In genomic region chr20:6108330-6108729, GRCh38 we compare ENCODE assay signal across 23 cellular contexts. TPM values are rescaled to one million over a fixed set of nuclear protein-coding genes. Genes with fewer than 3 reads are reported as not detected.
DNase-seq lines count a peak whose midpoint lies in the region; ATAC-seq and TF ChIP-seq lines count a peak whose summit lies in the region.
"Had no signal": no experiment of that assay in that cellular context is flagged by ENCODE, and none has a peak within 500 bp of the region (broad histone marks: within the 10 kb centered on the region; RNA-seq: fewer than 3 reads in every experiment).

No MANE protein-coding gene starts in this region.

- POLR2A ChIA-PET in HCT116 (lab: Charles Lee): no interaction called here

- TF ChIP-seq POLR2A in HCT116 (IDR thresholded peaks at IDR 0.05; ENCODE audit: borderline replicate concordance, extremely low read depth, insufficient read depth, insufficient read length): no peak

- 65 to 80% methylated on average over 3 of the region's 3 CpGs for WGBS in endodermal cell (ENCODE audit: insufficient coverage in 1 of 2, insufficient read length in 1 of 2), 2 experiments

- H3K4me3 ChIP-seq in GM23338 (no peak overlapping the region), HCT116 (replicated peaks in 1 of 2; ENCODE audit: low read depth in 1 of 2, low read length in 2 of 2) (no peak overlapping the region), endodermal cell (ENCODE audit: low read length) (no peak overlapping the region)
- H3K4me3 ChIP-seq: A549; BLaER1 treated with 17β-estradiol and CSF1 and Interleukin-3, amounts not matched to agents 10 nM and 100 nM had no signal

- H2AFZ ChIP-seq in GM23338 (no peak overlapping the region), HCT116 (ENCODE audit: low read depth, low read length, poor library complexity, severe bottlenecking) (no peak overlapping the region)

- H3F3A ChIP-seq in GM23338 (replicated peaks; ENCODE audit: low read depth): no peaks in the 10 kb centered on the region

- H3K27me3 ChIP-seq in GM23338 (ENCODE audit: insufficient read depth): no peaks in the 10 kb centered on the region
- H3K27me3 ChIP-seq in HCT116 (ENCODE audit: insufficient read depth, low read length): no peaks in the 10 kb centered on the region
- H3K27me3 ChIP-seq in endodermal cell (ENCODE audit: control insufficient read depth, insufficient read depth, low read length, poor library complexity, severe bottlenecking): no peaks in the 10 kb centered on the region
- H3K27me3 ChIP-seq: BE2C had no signal

- H3K4me1 ChIP-seq in GM23338 (ENCODE audit: insufficient read depth) (no peaks in the 10 kb centered on the region), HCT116 (ENCODE audit: control insufficient read depth in 1 of 2, insufficient read depth in 2 of 2, low read length in 2 of 2) (peaks cover 5 to 14% of the 10 kb centered on the region in 2 experiments; a peak in 3 of 4 replicates), endodermal cell (ENCODE audit: control insufficient read depth, insufficient read depth, low read length) (no peaks in the 10 kb centered on the region)
- H3K4me1 ChIP-seq: A549, BE2C had no signal

- no peak overlapping the region for H3K4me3 Mint-ChIP-seq in GM23338
- H3K4me3 Mint-ChIP-seq in endodermal cell: no peak overlapping the region
- H3K4me3 Mint-ChIP-seq: CD14-positive monocyte; CD4-positive, alpha-beta T cell; CD8-positive, alpha-beta memory T cell; HFFc6 had no signal

- H3K27me3 Mint-ChIP-seq in GM23338 (ENCODE audit: insufficient read depth, low read depth, poor library complexity): peaks cover 5% of the 10 kb centered on the region
- no peaks in the 10 kb centered on the region for H3K27me3 Mint-ChIP-seq in endodermal cell (ENCODE audit: insufficient read depth)

- H3K36me3 Mint-ChIP-seq in GM23338 (ENCODE audit: low read depth) (peaks cover 46% of the 10 kb centered on the region), endodermal cell (ENCODE audit: low read depth) (peaks cover 21% of the 10 kb centered on the region)
- H3K36me3 Mint-ChIP-seq: CD14-positive monocyte; CD8-positive, alpha-beta memory T cell had no signal

- no TSS peak for BruUV-seq in HCT116 (replicated peaks; lab: Mats Ljungman, UMichigan)

- H3K9ac ChIP-seq in HCT116 (ENCODE audit: low read length) (no peak overlapping the region), endodermal cell (ENCODE audit: extremely low read depth, low read length, poor library complexity, severe bottlenecking) (no peak overlapping the region)
- H3K9ac ChIP-seq: BLaER1 treated with 17β-estradiol and CSF1 and Interleukin-3, amounts not matched to agents 10 nM and 100 nM had no signal

- H3K79me2 ChIP-seq in GM23338 (replicated peaks; ENCODE audit: insufficient read depth) (no peaks in the 10 kb centered on the region), HCT116 (ENCODE audit: insufficient read depth, low read length) (no peaks in the 10 kb centered on the region)

- no peaks in the 10 kb centered on the region for H4K20me1 ChIP-seq in GM23338 (replicated peaks; ENCODE audit: insufficient read depth)
- no peaks in the 10 kb centered on the region for H4K20me1 ChIP-seq in HCT116 (ENCODE audit: insufficient read depth)
- H4K20me1 ChIP-seq: BLaER1 treated with 17β-estradiol and CSF1 and Interleukin-3, amounts not matched to agents 10 nM and 100 nM had no signal

- H3K9me2 ChIP-seq in GM23338 (ENCODE audit: insufficient read depth): no peaks in the 10 kb centered on the region
- no peaks in the 10 kb centered on the region for H3K9me2 ChIP-seq in HCT116 (ENCODE audit: insufficient read depth)

- H3K9me3 Mint-ChIP-seq in GM23338: peaks cover 10% of the 10 kb centered on the region
- peaks cover 7% of the 10 kb centered on the region for H3K9me3 Mint-ChIP-seq in endodermal cell

- no peak overlapping the region for H3K4me2 ChIP-seq in GM23338
- peak overlapping the region; percentile 3; the same call in 1 of the 2 replicates for H3K4me2 ChIP-seq in HCT116 (ENCODE audit: low read length)
- H3K4me2 ChIP-seq: A549; BLaER1 treated with 17β-estradiol and CSF1 and Interleukin-3, amounts not matched to agents 10 nM and 100 nM had no signal

- TF ChIP-seq RAD21 in HCT116 (IDR thresholded peaks at IDR 0.05; ENCODE audit: low read depth): no peak

- H3K27ac Mint-ChIP-seq in GM23338: no peak overlapping the region
- no peak overlapping the region for H3K27ac Mint-ChIP-seq in endodermal cell
- H3K27ac Mint-ChIP-seq: CD14-positive monocyte; CD4-positive, alpha-beta T cell; CD8-positive, alpha-beta memory T cell; HFFc6 had no signal

- H3K4me1 Mint-ChIP-seq in GM23338: peaks cover 6% of the 10 kb centered on the region; the same call in 2 of the 3 replicates
- H3K4me1 Mint-ChIP-seq in endodermal cell: no peaks in the 10 kb centered on the region
- H3K4me1 Mint-ChIP-seq: CD14-positive monocyte; CD8-positive, alpha-beta memory T cell had no signal

- intact Hi-C loops in HCT116 (cut with micrococcal nuclease): no loop called here

- DNase-seq in GM23338 (ENCODE audit: low spot score) (peak; percentile 17), HCT116 (ENCODE audit: low read depth, low spot score) (no peak), endodermal cell (peak; percentile 76), kidney tubule cell (ENCODE audit: low spot score) (peak; percentile 47), NCI-H2227 (lab: John Stamatoyannopoulos, UW; ENCODE audit: unreplicated experiment) (no peak)
- DNase-seq in stimulated activated naive CD4-positive, alpha-beta T cell treated with Interleukin-2 at 50 U/mL for 16 hours (lab: John Stamatoyannopoulos, UW): no peak
- DNase-seq: 8988T; ACHN; AML-193; BE2C; Calu3; CD4-positive, alpha-beta T cell; CD8-positive, alpha-beta memory T cell; DMS53; DMS79 treated with DMSO at 0.1 percent for 48 hours; H7; HFFc6 had no signal

- RAD21 ChIA-PET in HCT116 (lab: Charles Lee; ENCODE audit: low non-redundant PET in 1 of 2, low total read pairs in 2 of 2, uncharacterized antibody in 2 of 2, unreplicated experiment in 2 of 2): no interaction called here

- CTCF ChIA-PET in HCT116 (lab: Charles Lee): no interaction called here

- no peak overlapping the region for H3K27ac ChIP-seq in GM23338 (ENCODE audit: low read depth)
- H3K27ac ChIP-seq in HCT116 (ENCODE audit: low read depth, low read length): peak overlapping the region; percentile 18; the same call in 1 of the 2 replicates
- no peak overlapping the region for H3K27ac ChIP-seq in endodermal cell (ENCODE audit: low read depth, low read length)
- H3K27ac ChIP-seq: A549; BLaER1 treated with 17β-estradiol and CSF1 and Interleukin-3, amounts not matched to agents 10 nM and 100 nM had no signal

- H3K36me3 ChIP-seq in GM23338 (ENCODE audit: insufficient read depth): peaks cover 21% of the 10 kb centered on the region
- peaks cover 28 to 51% of the 10 kb centered on the region in 2 experiments for H3K36me3 ChIP-seq in HCT116 (ENCODE audit: control insufficient read depth in 1 of 2, insufficient read depth in 2 of 2, low read length in 2 of 2)
- no peaks in the 10 kb centered on the region for H3K36me3 ChIP-seq in endodermal cell (ENCODE audit: control insufficient read depth, insufficient read depth, low read length)
- H3K36me3 ChIP-seq: BE2C had no signal

- TF ChIP-seq CTCF in GM23338 (conservative IDR thresholded peaks at IDR 0.05; ENCODE audit: low read depth in 2 of 2) (no peak), HCT116 (IDR thresholded peaks at IDR 0.05 in 2 of 3, conservative IDR thresholded peaks at IDR 0.05 in 1 of 3; ENCODE audit: borderline replicate concordance in 1 of 3, insufficient read depth in 1 of 3, low read depth in 2 of 3, low read length in 2 of 3) (no peak), endodermal cell (conservative IDR thresholded peaks at IDR 0.05) (no peak)

- H3K9me3 ChIP-seq in HCT116 (ENCODE audit: control insufficient read depth in 1 of 2, insufficient read depth in 1 of 2, low read depth in 1 of 2, low read length in 2 of 2): no peaks in the 10 kb centered on the region; a peak in 1 of 4 replicates
- peaks cover 6% of the 10 kb centered on the region for H3K9me3 ChIP-seq in endodermal cell (ENCODE audit: control insufficient read depth, low read length)
- H3K9me3 ChIP-seq: BE2C had no signal

- ATAC-seq in GM23338: peak; percentile 26; the same call in 1 of the 3 replicates
- ATAC-seq in HCT116: peak; percentile 74
- no peak for ATAC-seq in HG03196 (IDR thresholded peaks at IDR 0.05; ENCODE audit: unreplicated experiment)
- no peak for ATAC-seq in HG03442 (IDR thresholded peaks at IDR 0.05; ENCODE audit: unreplicated experiment)
- ATAC-seq: A549 had no signal

TF ChIP-seq in GM23338, 12 proteins besides CTCF, POLR2A, EP300 and RAD21 (continues in another document):
- no peak for TF ChIP-seq JUNB (IDR thresholded peaks at IDR 0.05; ENCODE audit: unreplicated experiment)

TF ChIP-seq in HCT116, 20 proteins besides CTCF, POLR2A, EP300 and RAD21:
- TF ChIP-seq SP1 (IDR thresholded peaks at IDR 0.05; ENCODE audit: low read depth) (no peak), EZH2phosphoT487 (IDR thresholded peaks at IDR 0.05; ENCODE audit: borderline replicate concordance) (no peak), TCF7L2 (IDR thresholded peaks at IDR 0.05; ENCODE audit: borderline replicate concordance, extremely low read depth, insufficient read depth, insufficient read length) (no peak), YY1 (IDR thresholded peaks at IDR 0.05; ENCODE audit: extremely low read depth, insufficient replicate concordance, low read depth, low read length) (no peak)

RNA-seq across cellular contexts. Expression of gene FERMT1, which starts 14.5 kb away (rescaled TPM):
- 15.8 and 18.3 TPM in 2 replicates for total RNA-seq in GM23338 (2014; rRNA removed; shearing (Covaris generic))
- 16.2 and 17.9 TPM in 2 replicates for polyA plus RNA-seq in GM23338 (2016; fragmentation: Nextera tagmentation; extraction: Ambion mirVana)
- 34.9 TPM for total RNA-seq in HCT116 (2021; ENCODE audit: unreplicated experiment)
- polyA plus RNA-seq in HCT116 (2012): 17.0 and 25.4 TPM in 2 replicates
- 1 to 10 TPM; 3.5 to 4.1 TPM for total RNA-seq in endodermal cell
- polyA plus RNA-seq in endodermal cell (2013, experiment 1 of 2): 0.93 TPM
- 1.0 TPM for polyA plus RNA-seq in endodermal cell (2013, experiment 2 of 2)
- total RNA-seq: CD4-positive, alpha-beta T cell; G401 had no signal
- polyA plus RNA-seq: CD14-positive monocyte; CD8-positive, alpha-beta memory T cell had no signal

RNA-seq across cellular contexts. Expression of gene LRRN4, which starts 54.5 kb away (rescaled TPM):
- total RNA-seq in GM23338 (2014; rRNA removed; shearing (Covaris generic)): 0.70 and 2.2 TPM in 2 replicates
- 0.21 and 0.63 TPM in 2 replicates for polyA plus RNA-seq in GM23338 (2016; fragmentation: Nextera tagmentation; extraction: Ambion mirVana)
- total RNA-seq in HCT116 (2021; ENCODE audit: unreplicated experiment) (0.10 TPM), endodermal cell (1 to 10 TPM; 1.6 to 7.6 TPM)
- polyA plus RNA-seq in HCT116 (2012): 0.17 and 0.24 TPM in 2 replicates
- polyA plus RNA-seq in endodermal cell (2013, experiment 1 of 2): 2.3 TPM
- polyA plus RNA-seq in endodermal cell (2013, experiment 2 of 2): 2.7 TPM
- total RNA-seq: CD8-positive, alpha-beta memory T cell; G401 had no signal
- polyA plus RNA-seq: A549; CD14-positive monocyte; CD8-positive, alpha-beta memory T cell had no signal

Comparison
In these comparisons a context has a peak if more than half of its experiments do, and no peak if none do; other contexts are left out.
1. ATAC-seq: peak in GM23338 (single experiment) and HCT116 (single experiment); none in HG03196 (single experiment) and HG03442 (single experiment).
2. DNase-seq: peak in GM23338 (single experiment), endodermal cell (single experiment) and kidney tubule cell (single experiment); none in HCT116 (single experiment), NCI-H2227 (single experiment) and stimulated activated naive CD4-positive, alpha-beta T cell treated with Interleukin-2 at 50 U/mL for 16 hours (single experiment).